9 cellular contexts compared by ENCODE assay signal in genomic region chr2:10909050-10909995, GRCh38. TPM values are rescaled to one million over a fixed set of nuclear protein-coding genes. Genes with fewer than 3 reads are reported as not detected.
DNase-seq lines count a peak whose midpoint lies in the region; ATAC-seq and TF ChIP-seq lines count a peak whose summit lies in the region.
"Had no signal": no experiment of that assay in that cellular context is flagged by ENCODE, and none has a peak within 500 bp of the region (broad histone marks: within the 10 kb centered on the region; RNA-seq: fewer than 3 reads in every experiment).

No MANE protein-coding gene starts in this region.

- ATAC-seq in HG02852 (IDR thresholded peaks at IDR 0.05; ENCODE audit: unreplicated experiment) = no peak

- in situ Hi-C loops in mammary epithelial cell (cut with MboI; ENCODE audit: low sequenced_read_pairs in 2 of 2) = no loop called here

- H3K4me1 ChIP-seq in MM.1S (ENCODE audit: low read length) (no peaks in the 10 kb centered on the region), mammary epithelial cell (ENCODE audit: insufficient read depth, low read length) (peaks cover 14% of the 10 kb centered on the region)
- H3K4me1 ChIP-seq: uterus had no signal

- TF ChIP-seq CTCF in MM.1S (IDR thresholded peaks at IDR 0.05; ENCODE audit: low read length) (peak; percentile 39), mammary epithelial cell (conservative IDR thresholded peaks at IDR 0.05 in 1 of 2, IDR thresholded peaks at IDR 0.05 in 1 of 2; ENCODE audit: extremely low read depth in 1 of 2, insufficient read depth in 1 of 2, low read depth in 1 of 2, low read length in 2 of 2) (peak; percentile 40 to 48)

- H4K20me1 ChIP-seq in MM.1S (ENCODE audit: insufficient read depth, low read length) = no peaks in the 10 kb centered on the region
- no peaks in the 10 kb centered on the region for H4K20me1 ChIP-seq in mammary epithelial cell (ENCODE audit: insufficient read depth, low read length)

- dilution Hi-C loops in mammary epithelial cell (cut with HindIII; ENCODE audit: low sequenced_read_pairs) = no loop called here

- intact Hi-C loops in activated CD4-positive, alpha-beta T cell treated with anti-CD3 and anti-CD28 coated beads, Interleukin-2, amount 10 ng/mL, durations not matched to agents 24 days and 14 days (cut with micrococcal nuclease) = no loop called here
- intact Hi-C loops in mammary epithelial cell (cut with micrococcal nuclease) = no loop called here

- no peaks in the 10 kb centered on the region for H3K9me2 ChIP-seq in MM.1S (replicated peaks; ENCODE audit: insufficient read depth, low read length)

- BruUV-seq in mammary epithelial cell (replicated peaks; lab: Mats Ljungman, UMichigan) = no TSS peak

- H3K79me2 ChIP-seq in MM.1S (ENCODE audit: low read length) (no peaks in the 10 kb centered on the region), mammary epithelial cell (ENCODE audit: insufficient read depth, low read length) (no peaks in the 10 kb centered on the region)

- no peak overlapping the region for H3K4me3 ChIP-seq in MM.1S (ENCODE audit: low read length)
- H3K4me3 ChIP-seq in mammary epithelial cell (replicated peaks in 1 of 3; ENCODE audit: insufficient read depth in 1 of 3, low read depth in 2 of 3, low read length in 3 of 3) = no peak overlapping the region
- H3K4me3 ChIP-seq: uterus had no signal

- peaks cover 29% of the 10 kb centered on the region for H3K27me3 Mint-ChIP-seq in activated CD4-positive, alpha-beta T cell treated with anti-CD3 and anti-CD28 coated beads, Interleukin-2, amount 10 ng/mL, durations not matched to agents 24 days and 14 days

- no peak overlapping the region for H3K27ac Mint-ChIP-seq in activated CD4-positive, alpha-beta T cell treated with anti-CD3 and anti-CD28 coated beads, Interleukin-2, amount 10 ng/mL, durations not matched to agents 24 days and 14 days

- H3K9ac ChIP-seq in MM.1S (ENCODE audit: low read length) (no peak overlapping the region), mammary epithelial cell (ENCODE audit: insufficient read depth, low read length) (no peak overlapping the region)

- H2AFZ ChIP-seq in MM.1S (ENCODE audit: low read length) (no peak overlapping the region), mammary epithelial cell (ENCODE audit: low read depth, low read length) (no peak overlapping the region)

- H3K4me3 Mint-ChIP-seq in activated CD4-positive, alpha-beta T cell treated with anti-CD3 and anti-CD28 coated beads, Interleukin-2, amount 10 ng/mL, durations not matched to agents 24 days and 14 days = no peak overlapping the region

- H3K27ac ChIP-seq in MM.1S (ENCODE audit: low read length) = no peak overlapping the region
- no peak overlapping the region for H3K27ac ChIP-seq in mammary epithelial cell (ENCODE audit: insufficient read depth, low read depth, low read length)
- H3K27ac ChIP-seq: uterus had no signal

- no peaks in the 10 kb centered on the region for H3F3A ChIP-seq in MM.1S (ENCODE audit: insufficient read depth, low read length)

- DNase-seq in activated CD4-positive, alpha-beta T cell treated with anti-CD3 and anti-CD28 coated beads for 48 hours = peak; percentile 50
- no peak for DNase-seq in activated CD4-positive, alpha-beta T cell treated with anti-CD3 and anti-CD28 coated beads, Interleukin-2, amount 10 ng/mL, durations not matched to agents 24 days and 14 days
- no peak for DNase-seq in MM.1S
- DNase-seq in mammary epithelial cell = no peak
- DNase-seq in retina = peak; percentile 64
- DNase-seq in HK-2 (ENCODE audit: unreplicated experiment) = no peak
- no peak for DNase-seq in GOT3 (lab: John Stamatoyannopoulos, UW)
- DNase-seq: uterus had no signal

- CTCF ChIA-PET in mammary epithelial cell (lab: Charles Lee; ENCODE audit: low non-redundant PET) = no interaction called here

- H3K9me3 ChIP-seq in MM.1S (replicated peaks; ENCODE audit: insufficient read depth, low read length) (no peaks in the 10 kb centered on the region), mammary epithelial cell (replicated peaks; ENCODE audit: insufficient read depth, low read length) (no peaks in the 10 kb centered on the region)
- H3K9me3 ChIP-seq: uterus had no signal

- H3K36me3 ChIP-seq in MM.1S (replicated peaks; ENCODE audit: insufficient read depth, low read length) = no peaks in the 10 kb centered on the region
- H3K36me3 ChIP-seq in mammary epithelial cell (ENCODE audit: insufficient read depth, low read length) = no peaks in the 10 kb centered on the region
- H3K36me3 ChIP-seq: uterus had no signal

- no peaks in the 10 kb centered on the region for H3K9me3 Mint-ChIP-seq in activated CD4-positive, alpha-beta T cell treated with anti-CD3 and anti-CD28 coated beads, Interleukin-2, amount 10 ng/mL, durations not matched to agents 24 days and 14 days

- 78% methylated on average over 15 of the region's 15 CpGs for WGBS in mammary epithelial cell (ENCODE audit: low coverage, missing lambda C conversion rate)

- H3K4me2 ChIP-seq in MM.1S (ENCODE audit: low read depth, low read length) = no peak overlapping the region
- H3K4me2 ChIP-seq in mammary epithelial cell (ENCODE audit: insufficient read depth, low read depth, low read length) = no peak overlapping the region

- peaks cover 21% of the 10 kb centered on the region; the same call in 1 of the 2 replicates for H3K27me3 ChIP-seq in MM.1S (replicated peaks; ENCODE audit: insufficient read depth, low read length)
- peaks cover 9% of the 10 kb centered on the region for H3K27me3 ChIP-seq in mammary epithelial cell (ENCODE audit: insufficient read depth, low read length)

- H3K4me1 Mint-ChIP-seq in activated CD4-positive, alpha-beta T cell treated with anti-CD3 and anti-CD28 coated beads, Interleukin-2, amount 10 ng/mL, durations not matched to agents 24 days and 14 days = no peaks in the 10 kb centered on the region

- no peaks in the 10 kb centered on the region for H3K36me3 Mint-ChIP-seq in activated CD4-positive, alpha-beta T cell treated with anti-CD3 and anti-CD28 coated beads, Interleukin-2, amount 10 ng/mL, durations not matched to agents 24 days and 14 days (ENCODE audit: low read depth)

RNA-seq across cellular contexts. Expression of gene KCNF1, which starts 2.4 kb away (rescaled TPM):
- not detected in 2 replicates for total RNA-seq in activated CD4-positive, alpha-beta T cell treated with anti-CD3 and anti-CD28 coated beads, Interleukin-2, amount 10 ng/mL, durations not matched to agents 24 days and 14 days
- 1 to 10 TPM in 1 of 2 donors, under 1 TPM in 1; 0.54 to 2.5 TPM for total RNA-seq in mammary epithelial cell
- polyA plus RNA-seq in mammary epithelial cell = 0.26 TPM
- polyA minus RNA-seq in mammary epithelial cell = not detected

Comparison
In these comparisons a context has a peak if more than half of its experiments do, and no peak if none do; other contexts are left out.
1. DNase-seq: peak in activated CD4-positive, alpha-beta T cell treated with anti-CD3 and anti-CD28 coated beads for 48 hours (single experiment) and retina (single experiment); none in activated CD4-positive, alpha-beta T cell treated with anti-CD3 and anti-CD28 coated beads, Interleukin-2, amount 10 ng/mL, durations not matched to agents 24 days and 14 days (single experiment), MM.1S (single experiment), mammary epithelial cell (single experiment), HK-2 (single experiment) and GOT3 (single experiment).